Comparison of ENCODE assay signal across 8 cellular contexts in genomic region chr6:18595774-18596528, GRCh38.
DNase-seq lines count a peak whose midpoint lies in the region; ATAC-seq, FAIRE-seq and TF ChIP-seq lines count a peak whose summit lies in the region.

No MANE protein-coding gene starts in this region.

- no peak overlapping the region for H3K4me2 ChIP-seq in endothelial cell of umbilical vein (ENCODE audit: insufficient read depth, low read length)

- CTCF ChIA-PET in endothelial cell of umbilical vein (lab: Charles Lee) = interaction anchor here (0.7 to 3.0 kb wide), 19 partner anchors 10 to 1530 kb away, joined by 3 to 58 read pairs (median 4); no protein-coding TSS in a partner anchor

- no peaks in the 10 kb centered on the region for H3K9me3 ChIP-seq in endothelial cell of umbilical vein (replicated peaks; ENCODE audit: control insufficient read depth, insufficient read depth, low read length)

- BruUV-seq in endothelial cell of umbilical vein (replicated peaks; lab: Mats Ljungman, UMichigan) = no TSS peak

- no peak overlapping the region for H2AFZ ChIP-seq in endothelial cell of umbilical vein (ENCODE audit: low read depth, low read length)

- H3K9me1 ChIP-seq in endothelial cell of umbilical vein (replicated peaks; ENCODE audit: control insufficient read depth, extremely low read depth, insufficient read depth, low read length) = no peaks in the 10 kb centered on the region

- no peaks in the 10 kb centered on the region for H3K79me2 ChIP-seq in endothelial cell of umbilical vein (ENCODE audit: control insufficient read depth, insufficient read depth, low read length)

- FAIRE-seq in endothelial cell of umbilical vein (lab: Jason Lieb, UNC) = peak; percentile 85

- ATAC-seq in GM18861 (IDR thresholded peaks at IDR 0.05; ENCODE audit: unreplicated experiment) (peak; percentile 79), HG03066 (IDR thresholded peaks at IDR 0.05; ENCODE audit: low read depth, unreplicated experiment) (peak; percentile 71)

- DNase-seq in NCI-H2107 treated with DMSO at 0.1 percent for 48 hours (lab: John Stamatoyannopoulos, UW; ENCODE audit: unreplicated experiment) (peak; percentile 15), endothelial cell of umbilical vein (ENCODE audit: low read depth, low spot score) (peak; percentile 69), middle frontal gyrus (ENCODE audit: extremely low spot score, low spot score) (peak; percentile 73), stromal cell of bone marrow (ENCODE audit: low read depth) (peak; percentile 54)
- DNase-seq in activated CD4-positive, CD25-positive, alpha-beta regulatory T cell treated with anti-CD3 and anti-CD28 coated beads, Interleukin-2, amount 50 U/mL, for 72 hours = peak; percentile 38

- dilution Hi-C loops in endothelial cell of umbilical vein (cut with MboI; ENCODE audit: extremely low pct_ligation_motif_present, low sequenced_read_pairs) = no loop called here

- no peaks in the 10 kb centered on the region for H3K4me1 ChIP-seq in endothelial cell of umbilical vein (ENCODE audit: control insufficient read depth, extremely low read depth, insufficient read depth, low read length)

- no peak overlapping the region for H3K27ac ChIP-seq in C4-2B
- no peak overlapping the region for H3K27ac ChIP-seq in endothelial cell of umbilical vein (ENCODE audit: insufficient read depth, low read depth, low read length)

- TF ChIP-seq CTCF in C4-2B (conservative IDR thresholded peaks at IDR 0.05) = peak; percentile 95
- peak; percentile 84 to 88 for TF ChIP-seq CTCF in endothelial cell of umbilical vein (IDR thresholded peaks at IDR 0.05; ENCODE audit: extremely low read depth in 1 of 2, insufficient read depth in 1 of 2, low read depth in 1 of 2, low read length in 2 of 2)

- H3K36me3 ChIP-seq in endothelial cell of umbilical vein (ENCODE audit: control insufficient read depth in 2 of 2, extremely low read depth in 1 of 2, insufficient read depth in 2 of 2, low read length in 2 of 2) = no peaks in the 10 kb centered on the region

- H3K9ac ChIP-seq in endothelial cell of umbilical vein (replicated peaks; ENCODE audit: extremely low read depth, insufficient read depth, low read length) = no peak overlapping the region

- POLR2A ChIA-PET in endothelial cell of umbilical vein (lab: Charles Lee) = no interaction called here

- peaks cover 1 to 6% of the 10 kb centered on the region in 2 experiments for H3K27me3 ChIP-seq in endothelial cell of umbilical vein (ENCODE audit: control insufficient read depth in 2 of 2, insufficient read depth in 2 of 2, low read length in 2 of 2)

- intact Hi-C loops in endothelial cell of umbilical vein (cut with micrococcal nuclease) = loop anchor here (1.0 to 5.0 kb wide), 5 partner anchors 69 to 1531 kb away; no protein-coding TSS in a partner anchor

- H4K20me1 ChIP-seq in endothelial cell of umbilical vein (replicated peaks; ENCODE audit: control insufficient read depth, extremely low read depth, insufficient read depth, low read length) = no peaks in the 10 kb centered on the region

- TF ChIP-seq POLR2A in endothelial cell of umbilical vein (IDR thresholded peaks at IDR 0.05; ENCODE audit: low read depth, low read length) = no peak

- no peak overlapping the region for H3K4me3 ChIP-seq in endothelial cell of umbilical vein (replicated peaks in 1 of 3; ENCODE audit: insufficient read depth in 1 of 3, low read depth in 1 of 3, low read length in 3 of 3)

TF ChIP-seq in endothelial cell of umbilical vein, 7 proteins besides CTCF, POLR2A, EP300 and RAD21:
- TF ChIP-seq FOS (IDR thresholded peaks at IDR 0.05; ENCODE audit: borderline replicate concordance, insufficient read depth, low read length) = no peak
- no peak for TF ChIP-seq GATA2 (IDR thresholded peaks at IDR 0.05; ENCODE audit: insufficient read depth, insufficient read length, low read depth, low read length)
- TF ChIP-seq, protein P1, sequence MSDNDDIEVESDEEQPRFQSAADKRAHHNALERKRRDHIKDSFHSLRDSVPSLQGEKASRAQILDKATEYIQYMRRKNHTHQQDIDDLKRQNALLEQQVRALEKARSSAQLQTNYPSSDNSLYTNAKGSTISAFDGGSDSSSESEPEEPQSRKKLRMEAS (IDR thresholded peaks at IDR 0.05; ENCODE audit: insufficient read depth, insufficient read length) = no peak
- TF ChIP-seq JUN (IDR thresholded peaks at IDR 0.05; ENCODE audit: borderline replicate concordance, insufficient read depth, insufficient read length, low read depth) = no peak
- TF ChIP-seq EZH2 (IDR thresholded peaks at IDR 0.05; ENCODE audit: borderline replicate concordance, low read depth, low read length, severe bottlenecking) = no peak
- no peak for TF ChIP-seq MYC (IDR thresholded peaks at IDR 0.05; ENCODE audit: low read depth, low read length)
- no peak for TF ChIP-seq POLR2AphosphoS5 (IDR thresholded peaks at IDR 0.05; ENCODE audit: insufficient read depth, low read depth, low read length)

Comparison
In these comparisons a context has a peak if more than half of its experiments do, and no peak if none do; other contexts are left out.
1. DNase-seq: peak in every context shown above with its lines; median percentile 73 in middle frontal gyrus; 69 in endothelial cell of umbilical vein; 54 in stromal cell of bone marrow; 38 in activated CD4-positive, CD25-positive, alpha-beta regulatory T cell treated with anti-CD3 and anti-CD28 coated beads, Interleukin-2, amount 50 U/mL, for 72 hours; 15 in NCI-H2107 treated with DMSO at 0.1 percent for 48 hours.